In the genomic region with DNA sequence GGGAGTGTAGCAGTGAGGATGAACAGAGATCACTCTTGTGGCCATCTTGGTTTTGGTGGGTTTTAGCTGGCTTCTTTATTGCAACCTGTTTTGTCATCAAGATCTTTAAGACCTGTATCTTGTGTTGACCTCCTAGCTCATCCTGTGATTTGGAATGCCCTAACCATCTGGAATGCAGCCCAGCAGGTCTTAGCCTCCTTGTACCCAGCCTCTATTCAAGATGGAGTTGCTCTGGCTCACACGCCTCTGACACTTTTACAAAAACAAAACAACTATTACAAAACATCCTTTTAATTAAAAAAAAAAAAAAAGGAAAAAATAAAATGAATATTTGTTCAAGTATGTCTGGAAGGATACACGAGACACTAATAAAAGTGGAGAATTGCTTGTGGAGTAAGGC, we compare ENCODE assay signal across 17 cellular contexts.
DNase-seq lines count a peak whose midpoint lies in the region; ATAC-seq, FAIRE-seq and TF ChIP-seq lines count a peak whose summit lies in the region.
"Had no signal": no experiment of that assay in that cellular context is flagged by ENCODE, and none has a peak within 500 bp of the region (broad histone marks: within the 10 kb centered on the region; RNA-seq: fewer than 3 reads in every experiment).

No MANE protein-coding gene starts in this region.

- H3K36me3 Mint-ChIP-seq in GM23338 (ENCODE audit: low read depth): peaks cover 7% of the 10 kb centered on the region
- no peaks in the 10 kb centered on the region for H3K36me3 Mint-ChIP-seq in stimulated activated naive B cell treated with anti-CD40 and anti-IgM and Interleukin-4, amounts not matched to agents 10 μg/mL and 1 μg/mL and 100 μg/mL, for 72 hours

- H3F3A ChIP-seq in GM23338 (replicated peaks; ENCODE audit: low read depth) (no peaks in the 10 kb centered on the region), GM23248 (ENCODE audit: insufficient read depth) (no peaks in the 10 kb centered on the region)

- no peak overlapping the region for H3K4me3 Mint-ChIP-seq in GM23338
- no peak overlapping the region for H3K4me3 Mint-ChIP-seq in stimulated activated naive B cell treated with anti-CD40 and anti-IgM and Interleukin-4, amounts not matched to agents 10 μg/mL and 1 μg/mL and 100 μg/mL, for 72 hours
- H3K4me3 Mint-ChIP-seq: CD8-positive, alpha-beta memory T cell had no signal

- H3K9me2 ChIP-seq in GM23338 (ENCODE audit: insufficient read depth) (no peaks in the 10 kb centered on the region), GM23248 (ENCODE audit: insufficient read depth) (no peaks in the 10 kb centered on the region)

- no peak for FAIRE-seq in K562 (lab: Jason Lieb, UNC)
- FAIRE-seq: GM12878, GM18507 had no signal

- H3K4me3 ChIP-seq in heart left ventricle: no peak overlapping the region
- H3K4me3 ChIP-seq in GM23338: no peak overlapping the region
- H3K4me3 ChIP-seq in K562: no peak overlapping the region
- no peak overlapping the region for H3K4me3 ChIP-seq in psoas muscle
- H3K4me3 ChIP-seq in GM23248: no peak overlapping the region
- H3K4me3 ChIP-seq: BLaER1, GM12878, HAP-1 had no signal

- H3K9me3 Mint-ChIP-seq in GM23338: no peaks in the 10 kb centered on the region; the same call in 2 of the 3 replicates
- H3K9me3 Mint-ChIP-seq in stimulated activated naive B cell treated with anti-CD40 and anti-IgM and Interleukin-4, amounts not matched to agents 10 μg/mL and 1 μg/mL and 100 μg/mL, for 72 hours: no peaks in the 10 kb centered on the region
- H3K9me3 Mint-ChIP-seq: CD8-positive, alpha-beta memory T cell had no signal

- H3K9ac ChIP-seq in K562 (ENCODE audit: insufficient read depth in 1 of 2, low read depth in 2 of 2, low read length in 2 of 2): no peak overlapping the region
- no peak overlapping the region for H3K9ac ChIP-seq in GM23248
- H3K9ac ChIP-seq: BLaER1 had no signal

- no peak overlapping the region for H3K27ac Mint-ChIP-seq in GM23338
- no peak overlapping the region for H3K27ac Mint-ChIP-seq in stimulated activated naive B cell treated with anti-CD40 and anti-IgM and Interleukin-4, amounts not matched to agents 10 μg/mL and 1 μg/mL and 100 μg/mL, for 72 hours

- peaks cover 2% of the 10 kb centered on the region for H3K27me3 Mint-ChIP-seq in GM23338 (ENCODE audit: insufficient read depth, low read depth, poor library complexity)
- H3K27me3 Mint-ChIP-seq in stimulated activated naive B cell treated with anti-CD40 and anti-IgM and Interleukin-4, amounts not matched to agents 10 μg/mL and 1 μg/mL and 100 μg/mL, for 72 hours: no peaks in the 10 kb centered on the region
- H3K27me3 Mint-ChIP-seq: CD8-positive, alpha-beta memory T cell had no signal

- TF ChIP-seq RAD21 in K562 (CRISPR knock-in tag; conservative IDR thresholded peaks at IDR 0.05 in 1 of 2, IDR thresholded peaks at IDR 0.05 in 1 of 2): no peak

- POLR2A ChIA-PET in K562 (lab: Yijun Ruan, JAX): no interaction called here

- H3K36me3 ChIP-seq in heart left ventricle: no peaks in the 10 kb centered on the region
- H3K36me3 ChIP-seq in GM23338 (ENCODE audit: insufficient read depth): no peaks in the 10 kb centered on the region
- no peaks in the 10 kb centered on the region; the same call in 2 of the 3 replicates for H3K36me3 ChIP-seq in K562 (ENCODE audit: control insufficient read depth, insufficient read depth, low read length)
- no peaks in the 10 kb centered on the region for H3K36me3 ChIP-seq in psoas muscle (ENCODE audit: insufficient read depth in 1 of 2, low read depth in 1 of 2)
- no peaks in the 10 kb centered on the region for H3K36me3 ChIP-seq in GM23248 (ENCODE audit: low read depth)
- H3K36me3 ChIP-seq: BLaER1, HAP-1 had no signal

- H3K27ac ChIP-seq in heart left ventricle (peak overlapping the region in 11 of 12 donors; percentile 3 to 78 (median 42)), GM23338 (ENCODE audit: low read depth) (peak overlapping the region; percentile 77; the same call in 1 of the 2 replicates), K562 (ENCODE audit: extremely low read depth, low read depth, low read length) (no peak overlapping the region), psoas muscle (peak overlapping the region; percentile 56), GM23248 (no peak overlapping the region)
- H3K27ac ChIP-seq: 22Rv1, BLaER1, HL-60 had no signal

- H3K4me2 ChIP-seq in GM23338: no peak overlapping the region
- H3K4me2 ChIP-seq in K562 (ENCODE audit: insufficient read depth, low read length): no peak overlapping the region
- H3K4me2 ChIP-seq in GM23248 (ENCODE audit: unreplicated experiment): no peak overlapping the region
- H3K4me2 ChIP-seq: BLaER1 had no signal

- no peak for ATAC-seq in heart left ventricle
- ATAC-seq in GM23338: no peak
- ATAC-seq in K562: no peak
- ATAC-seq in psoas muscle: no peak
- ATAC-seq in HG03442 (IDR thresholded peaks at IDR 0.05; ENCODE audit: unreplicated experiment): no peak
- no peak for ATAC-seq in stimulated activated naive B cell treated with anti-CD40 and anti-IgM and Interleukin-4, amounts not matched to agents 10 μg/mL and 1 μg/mL and 100 μg/mL, for 72 hours (replicated peaks)
- ATAC-seq: GM12878 had no signal

- 93 to 97% (median 95%) methylated on average over 2 of the region's 2 CpGs for WGBS in heart left ventricle, 4 donors
- 87% methylated on average over 2 of the region's 2 CpGs for WGBS in K562 (ENCODE audit: insufficient coverage, low coverage, missing lambda C conversion rate)
- 93 to 96% (median 95%) methylated on average over 2 of the region's 2 CpGs for WGBS in psoas muscle, 3 donors
- 84 to 95% methylated on average over 2 of the region's 2 CpGs for WGBS in GM23248 (ENCODE audit: low coverage in 1 of 2, low lambda C conversion rate in 2 of 2, missing lambda C conversion rate in 2 of 2), 2 experiments

- H3K4me1 ChIP-seq in heart left ventricle (peaks cover 5 to 71% (median 44%) of the 10 kb centered on the region in 12 donors), GM23338 (ENCODE audit: insufficient read depth) (peaks cover 43% of the 10 kb centered on the region), K562 (replicated peaks in 1 of 2; ENCODE audit: control insufficient read depth in 2 of 2, insufficient read depth in 2 of 2, low read length in 2 of 2) (no peaks in the 10 kb centered on the region; a peak in 1 of 5 replicates), psoas muscle (peaks cover 39% of the 10 kb centered on the region), GM23248 (ENCODE audit: insufficient read depth) (peaks cover 14% of the 10 kb centered on the region; the same call in 1 of the 2 replicates)
- H3K4me1 ChIP-seq: BLaER1 had no signal

- no peak for DNase-seq in heart left ventricle
- no peak for DNase-seq in cardiac septum (ENCODE audit: low spot score)
- no peak for DNase-seq in GM23338 (ENCODE audit: low spot score)
- no peak for DNase-seq in K562 (ENCODE audit: extremely low read depth in 1 of 4, low spot score in 3 of 4)
- no peak for DNase-seq in psoas muscle
- DNase-seq in GM23248: no peak
- no peak for DNase-seq in stimulated activated naive B cell treated with anti-CD40 and anti-IgM and Interleukin-4, amounts not matched to agents 10 μg/mL and 1 μg/mL and 100 μg/mL, for 72 hours
- DNase-seq: CD8-positive, alpha-beta memory T cell; DMS53; GOT3 had no signal

- H3K27me3 ChIP-seq in heart left ventricle (no peaks in the 10 kb centered on the region), GM23338 (ENCODE audit: insufficient read depth) (no peaks in the 10 kb centered on the region), K562 (ENCODE audit: control insufficient read depth in 2 of 2, insufficient read depth in 2 of 2, low read length in 2 of 2) (no peaks in the 10 kb centered on the region), psoas muscle (ENCODE audit: insufficient read depth in 3 of 3, low read length in 2 of 3) (no peaks in the 10 kb centered on the region), GM23248 (replicated peaks; ENCODE audit: insufficient read depth) (no peaks in the 10 kb centered on the region)
- H3K27me3 ChIP-seq: BLaER1 had no signal

- no TSS peak for BruUV-seq in K562 (replicated peaks; lab: Mats Ljungman, UMichigan)

- no peak for TF ChIP-seq CTCF in heart left ventricle (IDR thresholded peaks at IDR 0.05)
- TF ChIP-seq CTCF in GM23338 (conservative IDR thresholded peaks at IDR 0.05; ENCODE audit: low read depth in 2 of 2): no peak
- TF ChIP-seq CTCF in K562 (IDR thresholded peaks at IDR 0.05 in 2 of 3, conservative IDR thresholded peaks at IDR 0.05 in 1 of 3; ENCODE audit: insufficient read depth in 2 of 3, low read depth in 1 of 3, low read length in 3 of 3): no peak
- TF ChIP-seq CTCF in psoas muscle (IDR thresholded peaks at IDR 0.05): no peak

- H3K4me1 Mint-ChIP-seq in GM23338: peaks cover 35% of the 10 kb centered on the region
- H3K4me1 Mint-ChIP-seq in stimulated activated naive B cell treated with anti-CD40 and anti-IgM and Interleukin-4, amounts not matched to agents 10 μg/mL and 1 μg/mL and 100 μg/mL, for 72 hours: no peaks in the 10 kb centered on the region

- H3K79me2 ChIP-seq in GM23338 (replicated peaks; ENCODE audit: insufficient read depth) (peaks cover 36% of the 10 kb centered on the region), K562 (ENCODE audit: control insufficient read depth, insufficient read depth, low read length) (no peaks in the 10 kb centered on the region), GM23248 (ENCODE audit: insufficient read depth) (peaks cover 27% of the 10 kb centered on the region)

- TF ChIP-seq POLR2A in heart left ventricle (IDR thresholded peaks at IDR 0.05) (no peak), K562 (conservative IDR thresholded peaks at IDR 0.05) (no peak)

- CTCF ChIA-PET in K562 (lab: Yijun Ruan, JAX; ENCODE audit: low intra/inter-chr PET ratio): no interaction called here

- no peaks in the 10 kb centered on the region for H3K9me3 ChIP-seq in heart left ventricle
- no peaks in the 10 kb centered on the region for H3K9me3 ChIP-seq in K562 (replicated peaks; ENCODE audit: control insufficient read depth, insufficient read depth, low read depth, low read length)
- no peaks in the 10 kb centered on the region for H3K9me3 ChIP-seq in psoas muscle
- no peaks in the 10 kb centered on the region for H3K9me3 ChIP-seq in GM23248 (ENCODE audit: low read depth)
- H3K9me3 ChIP-seq: BLaER1, HAP-1 had no signal

- H4K20me1 ChIP-seq in GM23338 (replicated peaks; ENCODE audit: insufficient read depth) (no peaks in the 10 kb centered on the region), K562 (replicated peaks; ENCODE audit: control insufficient read depth, insufficient read depth, low read length) (no peaks in the 10 kb centered on the region), GM23248 (ENCODE audit: insufficient read depth) (no peaks in the 10 kb centered on the region)
- H4K20me1 ChIP-seq: BLaER1 had no signal

- TF ChIP-seq EP300 in K562 (IDR thresholded peaks at IDR 0.05; ENCODE audit: low read length): no peak

- intact Hi-C loops in heart left ventricle (cut with DNase I): loop anchor here in 6 of 10 donors (5.0 to 10.0 kb wide), 9 partner anchors 33 to 143 kb away; a partner anchor contains a TSS
- intact Hi-C loops in cardiac septum (cut with DNase I): loop anchor here (5.0 kb wide), 1 partner anchor 102 kb away; a partner anchor contains a TSS
- intact Hi-C loops in K562 (cut with micrococcal nuclease): no loop called here
- intact Hi-C loops in psoas muscle (cut with DNase I): loop anchor here in 1 of 2 donors (10.0 kb wide), 1 partner anchor 145 kb away; no protein-coding TSS in a partner anchor

- H3K9me1 ChIP-seq in K562 (ENCODE audit: control insufficient read depth, insufficient read depth, low read length): no peaks in the 10 kb centered on the region

- in situ Hi-C loops in K562 (cut with MboI) (no loop called here), GM23248 (cut with MboI) (no loop called here)

- H2AFZ ChIP-seq in GM23338: no peak overlapping the region
- no peak overlapping the region for H2AFZ ChIP-seq in K562 (ENCODE audit: low read depth, low read length)
- H2AFZ ChIP-seq in GM23248: no peak overlapping the region

Comparison
In these comparisons a context has a peak if more than half of its experiments do, and no peak if none do; other contexts are left out.
1. H3K27ac ChIP-seq: peak in heart left ventricle (11 of 12), GM23338 (single experiment) and psoas muscle (single experiment); none in K562 (single experiment) and GM23248 (single experiment).